Comparison of ENCODE assay signal across 23 cellular contexts in the genomic region with DNA sequence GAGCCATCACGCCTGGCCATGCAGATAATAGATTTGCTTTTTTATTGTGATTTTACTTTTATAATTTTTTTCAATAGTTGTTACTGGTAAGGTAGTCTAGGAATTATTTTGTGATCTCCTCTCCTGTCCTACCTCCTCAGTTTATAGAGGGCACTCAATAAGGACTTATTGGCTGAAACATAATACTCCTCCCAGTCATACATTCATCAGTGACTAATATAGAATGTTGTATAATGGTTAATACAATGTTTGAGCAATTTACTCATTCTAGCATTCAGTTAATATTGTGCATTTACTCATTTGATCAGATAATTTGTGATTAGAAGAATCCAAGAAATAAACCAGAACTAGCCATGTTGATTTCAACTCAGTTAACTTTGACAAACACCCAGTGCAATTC. TPM values are rescaled to one million over a fixed set of nuclear protein-coding genes. Genes with fewer than 3 reads are reported as not detected.
"Had no signal": no experiment of that assay in that cellular context is flagged by ENCODE, and none has a peak within 500 bp of the region (broad histone marks: within the 10 kb centered on the region; RNA-seq: fewer than 3 reads in every experiment).

No MANE protein-coding gene starts in this region.

- H3K27me3 ChIP-seq: colonic mucosa, esophagus squamous epithelium, gastrocnemius medialis, heart right ventricle, left lung had no signal

- DNase-seq: colonic mucosa; cortex of kidney; effector CD8-positive, alpha-beta T cell; effector memory CD8-positive, alpha-beta T cell; endodermal cell; esophagus squamous epithelium; foreskin fibroblast; foreskin melanocyte; gastrocnemius medialis; glutamatergic neuron; head of caudate nucleus; heart right ventricle; hippocampal formation; left cardiac atrium; left lung; left ventricle myocardium superior; lower lobe of right lung; mesendoderm; midbrain; naive thymus-derived CD4-positive, alpha-beta T cell had no signal

- H3K9me3 ChIP-seq: colonic mucosa, esophagus squamous epithelium, gastrocnemius medialis, heart right ventricle, left lung, lower lobe of right lung had no signal

- H3K27ac ChIP-seq: colonic mucosa, gastrocnemius medialis, heart right ventricle, left lung, lower lobe of right lung had no signal

- ATAC-seq: effector memory CD8-positive, alpha-beta T cell; gastrocnemius medialis; heart right ventricle; left cardiac atrium; left lung; left ventricle myocardium superior; lower lobe of right lung; naive thymus-derived CD4-positive, alpha-beta T cell had no signal

- FAIRE-seq: endometrium, keratinocyte had no signal

- H3K36me3 ChIP-seq: colonic mucosa, esophagus squamous epithelium, gastrocnemius medialis, heart right ventricle, left lung, lower lobe of right lung had no signal

- H3K4me3 ChIP-seq: colonic mucosa, esophagus squamous epithelium, gastrocnemius medialis, heart right ventricle, left lung, lower lobe of right lung had no signal

- H3K4me1 ChIP-seq: colonic mucosa, left lung, lower lobe of right lung had no signal

RNA-seq across cellular contexts. Expression of gene CNRIP1, which starts 41.6 kb away (rescaled TPM):
- total RNA-seq: mononuclear cell had no signal
